ENCODE assay signal across 8 cellular contexts in genomic region chr9:19493174-19493811, GRCh38.
DNase-seq lines count a peak whose midpoint lies in the region; ATAC-seq and TF ChIP-seq lines count a peak whose summit lies in the region.

No MANE protein-coding gene starts in this region.

- H3K9me3 ChIP-seq in NT2/D1 (ENCODE audit: insufficient read depth, low read length), result no peaks in the 10 kb centered on the region

- no peaks in the 10 kb centered on the region for H3K4me1 ChIP-seq in NT2/D1 (ENCODE audit: insufficient read depth, insufficient read length)

- no peaks in the 10 kb centered on the region for H3K27me3 ChIP-seq in NT2/D1 (ENCODE audit: insufficient read depth, insufficient read length)

- no peak overlapping the region for H3K9ac ChIP-seq in NT2/D1 (ENCODE audit: insufficient read length, low read depth)

- in situ Hi-C loops in Caki2 (cut with HindIII; ENCODE audit: low pct_unique_long_range_greater_than_20kb, low sequenced_read_pairs), result no loop called here

- peak; percentile 65 for ATAC-seq in GM19467 (IDR thresholded peaks at IDR 0.05; ENCODE audit: unreplicated experiment)

- peak; percentile 80 for TF ChIP-seq CTCF in fibroblast of villous mesenchyme (IDR thresholded peaks at IDR 0.05; ENCODE audit: insufficient read depth, low read depth, low read length)

- H3K4me3 ChIP-seq in NT2/D1 (ENCODE audit: insufficient read length, low read depth) (no peak overlapping the region), fibroblast of villous mesenchyme (ENCODE audit: low read depth, low read length) (peak overlapping the region; percentile 49)

- DNase-seq in Caki2 (ENCODE audit: low read depth) (peak; percentile 23), HPDE6-E6E7 (ENCODE audit: extremely low spot score) (peak; percentile 41), NT2/D1 (ENCODE audit: low read depth, low spot score) (peak; percentile 51), fibroblast of villous mesenchyme (ENCODE audit: low read depth) (peak; percentile 70), nucleus accumbens (lab: John Stamatoyannopoulos, UW) (peak in 52 of 56 donors; percentile 8 to 89 (median 72)), ureter (ENCODE audit: low spot score) (peak; percentile 50)
- DNase-seq in activated T-helper 9 cell treated with anti-CD3 and anti-CD28 coated beads, Interleukin-2, amount 50 U/mL, for 16 hours (ENCODE audit: low read depth), result peak; percentile 3

- no peaks in the 10 kb centered on the region for H3K36me3 ChIP-seq in NT2/D1 (ENCODE audit: insufficient read depth, insufficient read length, low read length)

Comparison
In these comparisons a context has a peak if more than half of its experiments do, and no peak if none do; other contexts are left out.
1. DNase-seq: peak in every context shown above with its lines; median percentile 72 in nucleus accumbens; 70 in fibroblast of villous mesenchyme; 51 in NT2/D1; 50 in ureter; 41 in HPDE6-E6E7; 23 in Caki2; 3 in activated T-helper 9 cell treated with anti-CD3 and anti-CD28 coated beads, Interleukin-2, amount 50 U/mL, for 16 hours.